Comparison of ENCODE assay signal across 1 cellular context in the genomic region with DNA sequence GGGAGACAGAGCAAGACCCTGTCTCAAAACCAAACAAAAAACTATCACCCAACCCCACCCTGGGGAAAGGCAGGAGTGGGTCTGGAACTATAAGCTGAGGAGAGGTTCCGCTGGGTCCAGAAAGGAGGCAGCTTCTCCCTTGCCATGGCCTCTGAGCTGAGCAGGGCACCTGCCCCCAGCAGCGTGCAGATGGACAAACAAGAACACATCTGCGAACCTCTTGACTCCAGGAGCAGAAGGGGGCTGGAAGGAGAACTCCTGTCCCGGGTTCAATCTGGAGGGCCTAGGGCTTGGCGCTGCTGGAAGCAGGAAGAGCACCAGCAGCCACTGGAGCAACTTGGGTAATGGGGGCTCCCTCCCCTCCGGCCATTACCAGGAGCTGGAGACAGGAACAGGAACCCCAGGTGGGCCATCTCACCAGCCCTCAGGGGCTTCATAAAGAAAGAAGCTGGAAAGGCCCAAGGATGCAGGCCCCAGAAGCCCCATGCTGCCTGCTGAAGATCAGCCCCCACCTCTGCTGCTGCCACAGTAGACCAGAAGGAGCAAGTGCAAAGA.
TF ChIP-seq lines count a peak whose summit lies in the region.

No MANE protein-coding gene starts in this region.

TF ChIP-seq in K562, 482 proteins besides CTCF, POLR2A, EP300 and RAD21:
- TF ChIP-seq, protein P1, sequence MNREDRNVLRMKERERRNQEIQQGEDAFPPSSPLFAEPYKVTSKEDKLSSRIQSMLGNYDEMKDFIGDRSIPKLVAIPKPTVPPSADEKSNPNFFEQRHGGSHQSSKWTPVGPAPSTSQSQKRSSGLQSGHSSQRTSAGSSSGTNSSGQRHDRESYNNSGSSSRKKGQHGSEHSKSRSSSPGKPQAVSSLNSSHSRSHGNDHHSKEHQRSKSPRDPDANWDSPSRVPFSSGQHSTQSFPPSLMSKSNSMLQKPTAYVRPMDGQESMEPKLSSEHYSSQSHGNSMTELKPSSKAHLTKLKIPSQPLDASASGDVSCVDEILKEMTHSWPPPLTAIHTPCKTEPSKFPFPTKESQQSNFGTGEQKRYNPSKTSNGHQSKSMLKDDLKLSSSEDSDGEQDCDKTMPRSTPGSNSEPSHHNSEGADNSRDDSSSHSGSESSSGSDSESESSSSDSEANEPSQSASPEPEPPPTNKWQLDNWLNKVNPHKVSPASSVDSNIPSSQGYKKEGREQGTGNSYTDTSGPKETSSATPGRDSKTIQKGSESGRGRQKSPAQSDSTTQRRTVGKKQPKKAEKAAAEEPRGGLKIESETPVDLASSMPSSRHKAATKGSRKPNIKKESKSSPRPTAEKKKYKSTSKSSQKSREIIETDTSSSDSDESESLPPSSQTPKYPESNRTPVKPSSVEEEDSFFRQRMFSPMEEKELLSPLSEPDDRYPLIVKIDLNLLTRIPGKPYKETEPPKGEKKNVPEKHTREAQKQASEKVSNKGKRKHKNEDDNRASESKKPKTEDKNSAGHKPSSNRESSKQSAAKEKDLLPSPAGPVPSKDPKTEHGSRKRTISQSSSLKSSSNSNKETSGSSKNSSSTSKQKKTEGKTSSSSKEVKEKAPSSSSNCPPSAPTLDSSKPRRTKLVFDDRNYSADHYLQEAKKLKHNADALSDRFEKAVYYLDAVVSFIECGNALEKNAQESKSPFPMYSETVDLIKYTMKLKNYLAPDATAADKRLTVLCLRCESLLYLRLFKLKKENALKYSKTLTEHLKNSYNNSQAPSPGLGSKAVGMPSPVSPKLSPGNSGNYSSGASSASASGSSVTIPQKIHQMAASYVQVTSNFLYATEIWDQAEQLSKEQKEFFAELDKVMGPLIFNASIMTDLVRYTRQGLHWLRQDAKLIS (CRISPR knock-in tag; IDR thresholded peaks at IDR 0.05) = no peak
- TF ChIP-seq ZFX (CRISPR knock-in tag; IDR thresholded peaks at IDR 0.05) = 0 out of 2 replicates have a peak, but pooled peaks have one; percentile 10
